ENCODE assay signal across 22 cellular contexts in the genomic region with DNA sequence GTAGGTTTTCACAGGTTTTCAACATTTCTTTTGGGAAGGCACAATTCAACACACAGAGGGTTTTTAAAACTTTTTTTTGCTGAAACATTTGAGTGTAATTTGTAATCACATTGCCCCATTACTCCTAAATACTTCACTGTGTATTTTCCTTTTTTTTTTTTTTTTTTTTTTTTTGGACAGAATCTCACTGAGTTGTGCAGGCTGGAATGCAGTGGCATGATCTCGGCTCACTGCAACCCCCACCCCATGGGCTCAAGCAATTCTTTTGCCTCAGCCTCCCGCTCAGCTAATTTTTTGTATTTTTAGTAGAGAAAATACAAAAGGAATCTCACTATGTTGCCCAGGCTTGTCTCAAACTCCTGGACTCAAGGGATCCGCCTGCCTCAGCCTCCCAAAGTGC. TPM values are rescaled to one million over a fixed set of nuclear protein-coding genes. Genes with fewer than 3 reads are reported as not detected.
A peak's percentile ranks its signal among the peaks of the same experiment; 100 is the strongest.
DNase-seq lines count a peak whose midpoint lies in the region; ATAC-seq, FAIRE-seq and TF ChIP-seq lines count a peak whose summit lies in the region.
"Had no signal": no experiment of that assay in that cellular context is flagged by ENCODE, and none has a peak within 500 bp of the region (broad histone marks: within the 10 kb centered on the region; RNA-seq: fewer than 3 reads in every experiment).

No MANE protein-coding gene starts in this region.

- no peaks in the 10 kb centered on the region for H3K79me2 ChIP-seq in mesendoderm (ENCODE audit: control insufficient read depth, insufficient read depth, low read length)

- peaks cover 7% of the 10 kb centered on the region for H3K36me3 Mint-ChIP-seq in Caco-2 (ENCODE audit: insufficient read depth, unreplicated experiment)
- H3K36me3 Mint-ChIP-seq in stimulated activated memory B cell treated with anti-CD40 and anti-IgM and Interleukin-4, amounts not matched to agents 10 μg/mL and 1 μg/mL and 100 μg/mL, for 72 hours: no peaks in the 10 kb centered on the region
- H3K36me3 Mint-ChIP-seq: IgD-negative memory B cell had no signal

- BruUV-seq in Caco-2 (replicated peaks; lab: Mats Ljungman, UMichigan) (no TSS peak), IMR-90 (replicated peaks; lab: Mats Ljungman, UMichigan) (no TSS peak)

- H2AK9ac ChIP-seq in IMR-90 (replicated peaks; ENCODE audit: low read depth, low read length, poor library complexity): no peak overlapping the region

- no peak overlapping the region for H3K27ac ChIP-seq in IMR-90 (ENCODE audit: insufficient read depth, low read length)
- no peak overlapping the region for H3K27ac ChIP-seq in mesendoderm (ENCODE audit: low read depth, low read length)
- H3K27ac ChIP-seq: KMS-11 had no signal

- in situ Hi-C loops in IMR-90 (cut with MboI; ENCODE audit: low sequenced_read_pairs): no loop called here

- DNase-seq in Caco-2: no peak
- DNase-seq in IMR-90: no peak
- no peak for DNase-seq in mesendoderm
- no peak for DNase-seq in H54 (ENCODE audit: insufficient read length, low spot score)
- DNase-seq: ACHN, DMS153, DND-41, NCI-H1048, NCI-H1417, NCI-H1694, NCI-H2029 treated with DMSO at 0.1 percent for 48 hours, NCI-H526 treated with DMSO at 0.1 percent for 48 hours, RPMI8226, SHP77 had no signal

- H2BK15ac ChIP-seq in IMR-90 (ENCODE audit: low read depth, low read length) (peak overlapping the region; percentile 76; the same call in 2 of the 3 replicates), mesendoderm (replicated peaks; ENCODE audit: low read depth) (peak overlapping the region; percentile 92)

- POLR2A ChIA-PET in Caco-2 (lab: Charles Lee) (interaction anchor here (0.7 kb wide), 1 partner anchor 37 kb away, joined by 3 read pairs; no protein-coding TSS in a partner anchor), IMR-90 (lab: Charles Lee; ENCODE audit: unreplicated experiment) (no interaction called here)

- H3K9me3 ChIP-seq in Caco-2: no peaks in the 10 kb centered on the region
- no peaks in the 10 kb centered on the region for H3K9me3 ChIP-seq in IMR-90 (ENCODE audit: control insufficient read depth, insufficient read depth, low read length)
- H3K9me3 ChIP-seq in skeletal muscle satellite cell (replicated peaks; ENCODE audit: low read length): no peaks in the 10 kb centered on the region
- H3K9me3 ChIP-seq: HAP-1 had no signal

- CTCF ChIA-PET in Caco-2 (lab: Charles Lee) (no interaction called here), IMR-90 (lab: Yijun Ruan, JAX) (interaction anchor here (0.6 kb wide), 1 partner anchor 50 kb away, joined by 4 read pairs; no protein-coding TSS in a partner anchor)

- no peak overlapping the region for H2AFZ ChIP-seq in IMR-90 (replicated peaks; ENCODE audit: low read length, poor library complexity)
- H2AFZ ChIP-seq: GM23338 had no signal

- H3K18ac ChIP-seq in IMR-90 (ENCODE audit: low read depth, low read length): peak overlapping the region; percentile 71; the same call in 1 of the 2 replicates
- H3K18ac ChIP-seq in mesendoderm (ENCODE audit: low read length): peak overlapping the region; percentile 18

- H3K27me3 ChIP-seq in Caco-2 (replicated peaks; ENCODE audit: control insufficient read depth, insufficient read depth, low read length) (no peaks in the 10 kb centered on the region), IMR-90 (ENCODE audit: control insufficient read depth, insufficient read depth, low read length) (no peaks in the 10 kb centered on the region), mesendoderm (ENCODE audit: insufficient read depth, low read length, poor library complexity) (no peaks in the 10 kb centered on the region), skeletal muscle satellite cell (ENCODE audit: control insufficient read depth, insufficient read depth, low read length) (no peaks in the 10 kb centered on the region)

- H2BK5ac ChIP-seq in IMR-90 (ENCODE audit: low read depth, low read length, poor library complexity, severe bottlenecking): peak overlapping the region; percentile 34
- H2BK5ac ChIP-seq in mesendoderm (ENCODE audit: low read length): no peak overlapping the region

- H3K4me2 ChIP-seq in IMR-90 (ENCODE audit: low read depth, low read length) (no peak overlapping the region), mesendoderm (ENCODE audit: low read length) (no peak overlapping the region), skeletal muscle satellite cell (ENCODE audit: low read length) (no peak overlapping the region)
- H3K4me2 ChIP-seq: GM23338, KMS-11 had no signal

- H2AK5ac ChIP-seq in IMR-90 (ENCODE audit: low read depth, low read length) (peak overlapping the region; percentile 77), mesendoderm (ENCODE audit: low read length) (no peak overlapping the region)

- H3K9ac ChIP-seq in IMR-90 (ENCODE audit: low read depth, low read length) (no peak overlapping the region), mesendoderm (ENCODE audit: low read length) (no peak overlapping the region), skeletal muscle satellite cell (ENCODE audit: low read depth, low read length) (peak overlapping the region; percentile 37)
- H3K9ac ChIP-seq: KMS-11 had no signal

- peak overlapping the region; percentile 75 for H4K91ac ChIP-seq in IMR-90 (ENCODE audit: insufficient read depth, low read depth, low read length)

- FAIRE-seq in H54 (lab: Jason Lieb, UNC): no peak
- FAIRE-seq: GM18507 had no signal

- no peaks in the 10 kb centered on the region for H3K27me3 Mint-ChIP-seq in Caco-2 (ENCODE audit: insufficient read depth, unreplicated experiment)
- H3K27me3 Mint-ChIP-seq in stimulated activated memory B cell treated with anti-CD40 and anti-IgM and Interleukin-4, amounts not matched to agents 10 μg/mL and 1 μg/mL and 100 μg/mL, for 72 hours: no peaks in the 10 kb centered on the region
- H3K27me3 Mint-ChIP-seq: IgD-negative memory B cell had no signal

- no peak for TF ChIP-seq CTCF in Caco-2 (IDR thresholded peaks at IDR 0.05; ENCODE audit: insufficient read depth in 1 of 2, low read depth in 1 of 2, low read length in 1 of 2, severe bottlenecking in 1 of 2, unreplicated experiment in 1 of 2)
- TF ChIP-seq CTCF in IMR-90 (conservative IDR thresholded peaks at IDR 0.05; ENCODE audit: low read depth, low read length): no peak

- peak overlapping the region; percentile 77 for H3K27ac Mint-ChIP-seq in Caco-2 (ENCODE audit: unreplicated experiment)
- no peak overlapping the region for H3K27ac Mint-ChIP-seq in stimulated activated memory B cell treated with anti-CD40 and anti-IgM and Interleukin-4, amounts not matched to agents 10 μg/mL and 1 μg/mL and 100 μg/mL, for 72 hours
- H3K27ac Mint-ChIP-seq: GM23338, IgD-negative memory B cell had no signal

- peak overlapping the region; percentile 91 for H2BK20ac ChIP-seq in IMR-90 (ENCODE audit: low read depth, low read length)

- no peak overlapping the region for H3K4me3 Mint-ChIP-seq in Caco-2 (ENCODE audit: unreplicated experiment)
- H3K4me3 Mint-ChIP-seq in stimulated activated memory B cell treated with anti-CD40 and anti-IgM and Interleukin-4, amounts not matched to agents 10 μg/mL and 1 μg/mL and 100 μg/mL, for 72 hours: no peak overlapping the region
- H3K4me3 Mint-ChIP-seq: GM23338, IgD-negative memory B cell had no signal

- H3K36me3 ChIP-seq in Caco-2 (ENCODE audit: control insufficient read depth, insufficient read depth, low read length): no peaks in the 10 kb centered on the region
- H3K36me3 ChIP-seq in IMR-90 (ENCODE audit: control insufficient read depth, insufficient read depth, low read length): no peaks in the 10 kb centered on the region
- no peaks in the 10 kb centered on the region for H3K36me3 ChIP-seq in mesendoderm (ENCODE audit: control insufficient read depth, insufficient read depth, low read length)
- H3K36me3 ChIP-seq in skeletal muscle satellite cell (ENCODE audit: insufficient read depth, low read length): no peaks in the 10 kb centered on the region
- H3K36me3 ChIP-seq: HAP-1 had no signal

- H2BK120ac ChIP-seq in IMR-90 (ENCODE audit: low read depth, low read length) (peak overlapping the region; percentile 84), mesendoderm (ENCODE audit: low read depth, low read length) (no peak overlapping the region)

- H4K5ac ChIP-seq in IMR-90 (ENCODE audit: low read depth, low read length): peak overlapping the region; percentile 83
- H4K5ac ChIP-seq in mesendoderm (ENCODE audit: low read length): no peak overlapping the region

- no peaks in the 10 kb centered on the region for H3K9me3 Mint-ChIP-seq in Caco-2 (ENCODE audit: unreplicated experiment)
- H3K9me3 Mint-ChIP-seq in stimulated activated memory B cell treated with anti-CD40 and anti-IgM and Interleukin-4, amounts not matched to agents 10 μg/mL and 1 μg/mL and 100 μg/mL, for 72 hours: no peaks in the 10 kb centered on the region
- H3K9me3 Mint-ChIP-seq: GM23338, IgD-negative memory B cell had no signal

- peak overlapping the region; percentile 86 for H3K14ac ChIP-seq in IMR-90 (replicated peaks; ENCODE audit: low read depth, low read length)

- H4K8ac ChIP-seq in IMR-90 (ENCODE audit: low read depth in 2 of 2, low read length in 2 of 2) (peak overlapping the region; percentile 49 to 58), mesendoderm (ENCODE audit: low read depth, low read length) (peak overlapping the region; percentile 56)

- TF ChIP-seq POLR2A in IMR-90 (IDR thresholded peaks at IDR 0.05; ENCODE audit: low read depth, low read length) (no peak), H54 (IDR thresholded peaks at IDR 0.05; ENCODE audit: low read depth, low read length) (no peak)

- dilution Hi-C loops in IMR-90 (cut with HindIII; ENCODE audit: low sequenced_read_pairs, unreplicated experiment): no loop called here

- H3K9me1 ChIP-seq in IMR-90 (ENCODE audit: insufficient read depth, low read length): peaks cover 13% of the 10 kb centered on the region

- H4K20me1 ChIP-seq in IMR-90 (ENCODE audit: insufficient read depth, low read length): no peaks in the 10 kb centered on the region

- no peak for TF ChIP-seq RAD21 in IMR-90 (IDR thresholded peaks at IDR 0.05; ENCODE audit: low read length)

- WGBS in IMR-90 (ENCODE audit: extremely low coverage in 2 of 2, insufficient read length in 1 of 2), 2 experiments: no CpG with 5 or more reads among the region's 3 CpGs
- WGBS in mesendoderm (ENCODE audit: extremely low coverage, insufficient coverage, low lambda C conversion rate): no CpG with 5 or more reads among the region's 3 CpGs

- H3K56ac ChIP-seq in IMR-90 (ENCODE audit: extremely low read depth, insufficient read depth, low read length) (no peak overlapping the region), mesendoderm (ENCODE audit: low read length) (no peak overlapping the region)

- H3K4me3 ChIP-seq in Caco-2 (ENCODE audit: low read depth, low read length) (no peak overlapping the region), IMR-90 (ENCODE audit: insufficient read depth, low read depth, low read length) (no peak overlapping the region), mesendoderm (ENCODE audit: low read length) (no peak overlapping the region), skeletal muscle satellite cell (ENCODE audit: low read length) (no peak overlapping the region)
- H3K4me3 ChIP-seq: GM23338, HAP-1 had no signal

- H3K79me1 ChIP-seq in IMR-90 (ENCODE audit: low read depth in 1 of 2, low read length in 2 of 2): no peaks in the 10 kb centered on the region
- H3K79me1 ChIP-seq in mesendoderm (ENCODE audit: low read length): no peaks in the 10 kb centered on the region

- no peak for ATAC-seq in IMR-90 (ENCODE audit: low read depth)
- ATAC-seq in stimulated activated memory B cell treated with anti-CD40 and anti-IgM and Interleukin-4, amounts not matched to agents 10 μg/mL and 1 μg/mL and 100 μg/mL, for 72 hours: no peak
- ATAC-seq in HG02623 (IDR thresholded peaks at IDR 0.05; ENCODE audit: unreplicated experiment): no peak
- ATAC-seq: GM23338 had no signal

- intact Hi-C loops in Caco-2 (cut with micrococcal nuclease; ENCODE audit: unreplicated experiment): loop anchor here (5.0 kb wide), 2 partner anchors 34 to 36 kb away; no protein-coding TSS in a partner anchor
- intact Hi-C loops in IMR-90 (cut with micrococcal nuclease): no loop called here

- H3K23ac ChIP-seq in IMR-90 (ENCODE audit: low read depth, low read length) (no peak overlapping the region), mesendoderm (ENCODE audit: low read length) (no peak overlapping the region)

- peaks cover 47% of the 10 kb centered on the region for H3K4me1 Mint-ChIP-seq in Caco-2 (ENCODE audit: low read depth, unreplicated experiment)
- H3K4me1 Mint-ChIP-seq in stimulated activated memory B cell treated with anti-CD40 and anti-IgM and Interleukin-4, amounts not matched to agents 10 μg/mL and 1 μg/mL and 100 μg/mL, for 72 hours: no peaks in the 10 kb centered on the region
- H3K4me1 Mint-ChIP-seq: IgD-negative memory B cell had no signal

- peak overlapping the region; percentile 79 for H3K4ac ChIP-seq in IMR-90 (ENCODE audit: low read depth, low read length)
- no peak overlapping the region for H3K4ac ChIP-seq in mesendoderm (ENCODE audit: low read depth, low read length)

- H3K4me1 ChIP-seq in Caco-2 (peaks cover 43% of the 10 kb centered on the region), IMR-90 (ENCODE audit: control insufficient read depth, insufficient read depth, low read length) (peaks cover 20% of the 10 kb centered on the region), mesendoderm (ENCODE audit: control insufficient read depth, low read depth, low read length) (no peaks in the 10 kb centered on the region), skeletal muscle satellite cell (ENCODE audit: control insufficient read depth, insufficient read depth, low read length) (peaks cover 59% of the 10 kb centered on the region)

RNA-seq across cellular contexts. Expression of a gene that starts 14.8 kb away (rescaled TPM):
- 71.0 and 72.2 TPM in 2 replicates for total RNA-seq in Caco-2 (2022)
- total RNA-seq in IMR-90 (2012; rRNA removed): 7.0 and 12.5 TPM in 2 replicates
- 22.0 and 28.9 TPM in 2 replicates for polyA plus RNA-seq in IMR-90 (2012; rRNA removed)
- polyA plus RNA-seq in IMR-90 (2012; cell fraction: cytosol; rRNA removed): 4.2 and 6.8 TPM in 2 replicates
- 3.5 and 6.9 TPM in 2 replicates for polyA plus RNA-seq in IMR-90 (2012; cell fraction: nucleus; rRNA removed; ENCODE audit: low replicate concordance)
- 3.6 TPM for polyA plus RNA-seq in mesendoderm (2013, experiment 1 of 2)
- polyA plus RNA-seq in mesendoderm (2013, experiment 2 of 2): 3.7 TPM
- total RNA-seq in skeletal muscle satellite cell (2012; rRNA removed): 12.0 and 13.4 TPM in 2 replicates

RNA-seq across cellular contexts. Expression of a gene that starts 16.6 kb away (rescaled TPM):
- total RNA-seq in Caco-2 (2022) (80.6 and 86.5 TPM in 2 replicates), IMR-90 (2012; rRNA removed) (0.90 and 1.1 TPM in 2 replicates)
- 1.0 and 1.6 TPM in 2 replicates for polyA plus RNA-seq in IMR-90 (2012; rRNA removed)
- 0.41 and 0.70 TPM in 2 replicates for polyA plus RNA-seq in IMR-90 (2012; cell fraction: cytosol; rRNA removed)
- 0.45 and 3.4 TPM in 2 replicates for polyA plus RNA-seq in IMR-90 (2012; cell fraction: nucleus; rRNA removed; ENCODE audit: low replicate concordance)
- 1.8 TPM for polyA plus RNA-seq in mesendoderm (2013, experiment 1 of 2)
- 2.0 TPM for polyA plus RNA-seq in mesendoderm (2013, experiment 2 of 2)
- total RNA-seq in skeletal muscle satellite cell (2012; rRNA removed): 2.8 and 4.1 TPM in 2 replicates

Comparison
In these comparisons a context has a peak if more than half of its experiments do, and no peak if none do; other contexts are left out.
1. RNA of a gene that starts 16.6 kb away (total RNA-seq): 80.6 to 86.5 TPM in Caco-2; 0.90 to 1.1 TPM in IMR-90; every median in the first group is over 10 times any median in the second.